8 cellular contexts compared by ENCODE assay signal in the genomic region with DNA sequence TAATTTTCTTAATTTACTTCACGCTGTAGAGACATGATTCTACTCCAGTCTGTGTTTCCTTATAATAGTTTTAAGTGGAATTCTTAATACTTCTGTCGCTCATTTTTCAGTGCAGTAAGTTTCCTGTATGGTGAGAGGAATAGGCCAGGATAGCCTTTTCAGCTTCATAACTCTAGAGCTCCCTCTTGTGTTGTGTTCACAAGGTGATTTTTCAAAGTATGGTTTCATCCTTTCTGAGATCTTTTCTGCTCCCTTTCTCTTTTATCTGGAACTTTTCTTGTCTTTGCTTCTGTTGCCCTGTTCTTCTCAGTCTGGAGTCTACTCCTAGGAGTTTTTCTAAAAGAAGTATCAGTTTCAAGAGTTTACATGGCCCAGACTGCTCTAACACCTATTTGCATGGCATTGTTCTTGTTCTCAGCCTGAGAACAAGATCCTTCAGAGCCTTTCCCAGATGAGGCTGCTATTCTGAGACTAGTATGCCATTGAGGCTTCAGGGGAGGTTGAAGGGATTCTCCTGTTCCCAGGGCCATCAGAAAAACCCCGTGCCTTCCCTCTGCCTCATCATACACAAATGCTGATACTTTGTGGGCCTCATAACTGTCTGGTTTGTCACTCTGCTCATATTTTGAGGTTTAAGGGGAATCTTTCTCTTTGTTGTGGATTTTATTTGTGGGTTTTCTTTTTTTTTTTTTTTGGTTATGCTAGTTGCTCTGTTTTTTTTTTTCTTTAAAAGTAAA. TPM values are rescaled to one million over a fixed set of nuclear protein-coding genes. Genes with fewer than 3 reads are reported as not detected.
DNase-seq lines count a peak whose midpoint lies in the region; ATAC-seq and TF ChIP-seq lines count a peak whose summit lies in the region.

No MANE protein-coding gene starts in this region.

- TF ChIP-seq CTCF in right atrium auricular region (IDR thresholded peaks at IDR 0.05) = peak; percentile 36 to 74
- peak in 8 of 11 experiments; percentile 15 to 59 (median 43) for TF ChIP-seq CTCF in spleen (IDR thresholded peaks at IDR 0.05 in 8 of 11, conservative IDR thresholded peaks at IDR 0.05 in 3 of 11)

- H3K27ac ChIP-seq in right atrium auricular region (no peak overlapping the region), spleen (no peak overlapping the region)

- peaks cover 11% of the 10 kb centered on the region for H3K4me1 ChIP-seq in adipocyte (ENCODE audit: control insufficient read depth, insufficient read depth, low read length)
- no peaks in the 10 kb centered on the region for H3K4me1 ChIP-seq in right atrium auricular region
- H3K4me1 ChIP-seq in spleen = peaks cover 0 to 6% (median 0%) of the 10 kb centered on the region in 6 donors

- TF ChIP-seq POLR2A in spleen (IDR thresholded peaks at IDR 0.05) = no peak

- peak; percentile 64 for ATAC-seq in GM19023 (IDR thresholded peaks at IDR 0.05; ENCODE audit: unreplicated experiment)

- intact Hi-C loops in spleen (cut with DNase I; ENCODE audit: low total_unique reads) = loop anchor here (10.0 kb wide), 1 partner anchor 589 kb away; no protein-coding TSS in a partner anchor

- no peaks in the 10 kb centered on the region for H3K27me3 ChIP-seq in adipocyte (replicated peaks; ENCODE audit: control insufficient read depth, insufficient read depth, low read length)
- no peaks in the 10 kb centered on the region for H3K27me3 ChIP-seq in right atrium auricular region
- no peaks in the 10 kb centered on the region for H3K27me3 ChIP-seq in spleen (replicated peaks in 1 of 7)

- H3K4me3 ChIP-seq in adipocyte (ENCODE audit: low read length) (no peak overlapping the region), right atrium auricular region (no peak overlapping the region), spleen (no peak overlapping the region)

- peak; percentile 18 for DNase-seq in COLO829 (ENCODE audit: low spot score)
- peak; percentile 21 for DNase-seq in NCI-H1048 (lab: John Stamatoyannopoulos, UW)
- peak; percentile 81 for DNase-seq in adipocyte (ENCODE audit: low read depth)
- no peak for DNase-seq in right atrium auricular region (ENCODE audit: low spot score)
- DNase-seq in spleen = no peak
- no peak for DNase-seq in T1000 (lab: John Stamatoyannopoulos, UW)
- DNase-seq in GM19238 (ENCODE audit: insufficient read length, low spot score) = no peak

- H3K36me3 ChIP-seq in adipocyte (ENCODE audit: control insufficient read depth, insufficient read depth, low read length, severe bottlenecking) (no peaks in the 10 kb centered on the region), right atrium auricular region (no peaks in the 10 kb centered on the region), spleen (peaks cover 0 to 9% (median 0%) of the 10 kb centered on the region in 6 donors)

- peak overlapping the region; percentile 31 for H3K9ac ChIP-seq in adipocyte (ENCODE audit: low read length)

- WGBS in spleen, 5 donors = 41 to 48% (median 47%) methylated on average over 3 of the region's 3 CpGs

- H3K9me3 ChIP-seq in adipocyte (ENCODE audit: control insufficient read depth, low read length) (no peaks in the 10 kb centered on the region), right atrium auricular region (no peaks in the 10 kb centered on the region), spleen (peaks cover 0 to 9% (median 3%) of the 10 kb centered on the region in 8 donors)

RNA-seq across cellular contexts. Expression of gene NET1, which starts 21.8 kb away (rescaled TPM):
- total RNA-seq in right atrium auricular region (10 to 100 TPM; 12.8 to 19.8 TPM), spleen (10 to 100 TPM in 6 of 7 donors, 1 to 10 TPM in 1; 4.6 to 19.5 (median 14.7) TPM)
- 1 to 10 TPM; 6.1 to 8.2 (median 6.9) TPM for polyA plus RNA-seq in spleen

RNA-seq across cellular contexts. Expression of gene TUBAL3, which starts 29.6 kb away (rescaled TPM):
- total RNA-seq in right atrium auricular region = 1 to 10 TPM in 1 of 2 donors, not detected in 1; 1.7 TPM
- not detected for total RNA-seq in spleen
- not detected for polyA plus RNA-seq in spleen

Comparison
In these comparisons a context has a peak if more than half of its experiments do, and no peak if none do; other contexts are left out.
1. DNase-seq: peak in COLO829 (single experiment), NCI-H1048 (single experiment) and adipocyte (single experiment); none in right atrium auricular region (single experiment), spleen (single experiment), T1000 (single experiment) and GM19238 (single experiment).